In genomic region chr12:62732861-62733427, GRCh38 we compare ENCODE assay signal across 1 cellular context.
TF ChIP-seq lines count a peak whose summit lies in the region.

No MANE protein-coding gene starts in this region.

TF ChIP-seq in K562, 482 proteins besides CTCF, POLR2A, EP300 and RAD21 (continued from another document):
- TF ChIP-seq, protein P1, sequence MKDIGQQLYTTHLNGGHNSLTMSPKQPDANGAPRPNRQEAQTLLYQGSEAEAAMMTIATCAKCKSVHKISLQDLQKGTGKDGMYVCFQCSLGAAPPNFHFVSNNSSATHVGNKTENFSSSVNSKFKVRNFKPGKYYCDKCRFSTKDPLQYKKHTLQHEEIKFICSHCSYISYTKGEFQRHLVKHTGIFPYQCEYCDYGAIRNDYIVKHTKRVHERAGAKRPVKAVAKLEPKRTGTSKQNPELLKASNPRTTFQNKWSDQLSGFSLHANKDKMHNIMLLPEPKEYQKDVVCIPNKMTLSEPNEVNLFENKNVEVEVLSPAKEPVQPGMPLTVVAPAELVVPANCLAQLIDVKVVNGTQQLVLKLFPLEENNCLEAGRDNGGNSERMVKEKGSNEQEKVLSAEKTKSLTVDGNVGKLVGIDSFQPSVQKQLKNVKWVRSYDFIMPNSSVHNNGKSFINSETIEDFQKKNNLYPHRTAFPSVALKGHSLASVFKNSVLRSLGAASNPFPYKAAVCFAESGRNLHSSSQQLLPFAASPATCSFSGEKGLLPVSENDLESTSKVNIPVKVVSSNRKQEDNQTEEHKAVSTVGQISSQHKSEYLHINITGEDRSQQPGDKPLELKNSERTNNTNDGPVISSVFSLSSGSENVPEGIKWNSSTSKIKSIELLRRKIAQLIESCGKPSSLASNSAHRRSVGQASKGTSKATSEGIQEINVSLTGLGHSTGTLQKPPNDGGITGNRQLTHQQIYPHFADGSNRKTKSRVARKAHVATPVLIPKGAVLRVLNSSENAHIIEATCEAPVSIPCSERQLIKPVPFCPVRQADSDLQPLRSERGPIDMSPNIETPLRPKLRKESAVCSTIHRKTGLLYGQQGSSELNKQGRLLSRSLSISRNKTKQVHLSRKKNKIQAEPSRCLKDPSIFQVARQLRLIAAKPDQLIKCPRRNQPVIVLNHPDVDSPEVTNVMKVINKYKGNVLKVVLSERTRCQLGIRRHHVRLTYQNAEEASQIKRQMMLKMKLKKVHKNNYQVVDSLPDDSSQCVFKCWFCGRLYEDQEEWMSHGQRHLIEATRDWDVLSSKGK (CRISPR knock-in tag; IDR thresholded peaks at IDR 0.05): no peak
- TF ChIP-seq, protein P2, sequence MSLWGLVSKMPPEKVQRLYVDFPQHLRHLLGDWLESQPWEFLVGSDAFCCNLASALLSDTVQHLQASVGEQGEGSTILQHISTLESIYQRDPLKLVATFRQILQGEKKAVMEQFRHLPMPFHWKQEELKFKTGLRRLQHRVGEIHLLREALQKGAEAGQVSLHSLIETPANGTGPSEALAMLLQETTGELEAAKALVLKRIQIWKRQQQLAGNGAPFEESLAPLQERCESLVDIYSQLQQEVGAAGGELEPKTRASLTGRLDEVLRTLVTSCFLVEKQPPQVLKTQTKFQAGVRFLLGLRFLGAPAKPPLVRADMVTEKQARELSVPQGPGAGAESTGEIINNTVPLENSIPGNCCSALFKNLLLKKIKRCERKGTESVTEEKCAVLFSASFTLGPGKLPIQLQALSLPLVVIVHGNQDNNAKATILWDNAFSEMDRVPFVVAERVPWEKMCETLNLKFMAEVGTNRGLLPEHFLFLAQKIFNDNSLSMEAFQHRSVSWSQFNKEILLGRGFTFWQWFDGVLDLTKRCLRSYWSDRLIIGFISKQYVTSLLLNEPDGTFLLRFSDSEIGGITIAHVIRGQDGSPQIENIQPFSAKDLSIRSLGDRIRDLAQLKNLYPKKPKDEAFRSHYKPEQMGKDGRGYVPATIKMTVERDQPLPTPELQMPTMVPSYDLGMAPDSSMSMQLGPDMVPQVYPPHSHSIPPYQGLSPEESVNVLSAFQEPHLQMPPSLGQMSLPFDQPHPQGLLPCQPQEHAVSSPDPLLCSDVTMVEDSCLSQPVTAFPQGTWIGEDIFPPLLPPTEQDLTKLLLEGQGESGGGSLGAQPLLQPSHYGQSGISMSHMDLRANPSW (CRISPR knock-in tag; IDR thresholded peaks at IDR 0.05): no peak
- TF ChIP-seq ZFP91 (CRISPR knock-in tag; IDR thresholded peaks at IDR 0.05): no peak
- TF ChIP-seq ZNF121 (CRISPR knock-in tag; conservative IDR thresholded peaks at IDR 0.05): peak; percentile 22; the same call in 1 of the 2 replicates
- TF ChIP-seq FOSL1 (tag; conservative IDR thresholded peaks at IDR 0.05): peak; percentile 74
- TF ChIP-seq FOXO4 (CRISPR knock-in tag; IDR thresholded peaks at IDR 0.05): no peak
- TF ChIP-seq ZFP36 (IDR thresholded peaks at IDR 0.05; ENCODE audit: low read depth, low read length, partially characterized antibody): no peak
- TF ChIP-seq ZNF655 (CRISPR knock-in tag; IDR thresholded peaks at IDR 0.05): no peak
- no peak for TF ChIP-seq ZNF212 (CRISPR knock-in tag; IDR thresholded peaks at IDR 0.05)
- no peak for TF ChIP-seq ZNF324 (CRISPR knock-in tag; IDR thresholded peaks at IDR 0.05)
- TF ChIP-seq ILK (tag; IDR thresholded peaks at IDR 0.05; ENCODE audit: borderline replicate concordance, low read depth): no peak
- no peak for TF ChIP-seq STAT5A (IDR thresholded peaks at IDR 0.05; ENCODE audit: borderline replicate concordance, low read length)
- no peak for TF ChIP-seq ZNF354B (CRISPR knock-in tag; IDR thresholded peaks at IDR 0.05)
- TF ChIP-seq FOS (IDR thresholded peaks at IDR 0.05; ENCODE audit: extremely low read depth, insufficient read length): no peak
- no peak for TF ChIP-seq SREBF2 (CRISPR knock-in tag; IDR thresholded peaks at IDR 0.05)
- TF ChIP-seq POLR3G (IDR thresholded peaks at IDR 0.05; ENCODE audit: extremely low read depth, insufficient read length, insufficient replicate concordance): no peak
- no peak for TF ChIP-seq RHOXF2B (CRISPR knock-in tag; conservative IDR thresholded peaks at IDR 0.05)
- TF ChIP-seq, protein P3, sequence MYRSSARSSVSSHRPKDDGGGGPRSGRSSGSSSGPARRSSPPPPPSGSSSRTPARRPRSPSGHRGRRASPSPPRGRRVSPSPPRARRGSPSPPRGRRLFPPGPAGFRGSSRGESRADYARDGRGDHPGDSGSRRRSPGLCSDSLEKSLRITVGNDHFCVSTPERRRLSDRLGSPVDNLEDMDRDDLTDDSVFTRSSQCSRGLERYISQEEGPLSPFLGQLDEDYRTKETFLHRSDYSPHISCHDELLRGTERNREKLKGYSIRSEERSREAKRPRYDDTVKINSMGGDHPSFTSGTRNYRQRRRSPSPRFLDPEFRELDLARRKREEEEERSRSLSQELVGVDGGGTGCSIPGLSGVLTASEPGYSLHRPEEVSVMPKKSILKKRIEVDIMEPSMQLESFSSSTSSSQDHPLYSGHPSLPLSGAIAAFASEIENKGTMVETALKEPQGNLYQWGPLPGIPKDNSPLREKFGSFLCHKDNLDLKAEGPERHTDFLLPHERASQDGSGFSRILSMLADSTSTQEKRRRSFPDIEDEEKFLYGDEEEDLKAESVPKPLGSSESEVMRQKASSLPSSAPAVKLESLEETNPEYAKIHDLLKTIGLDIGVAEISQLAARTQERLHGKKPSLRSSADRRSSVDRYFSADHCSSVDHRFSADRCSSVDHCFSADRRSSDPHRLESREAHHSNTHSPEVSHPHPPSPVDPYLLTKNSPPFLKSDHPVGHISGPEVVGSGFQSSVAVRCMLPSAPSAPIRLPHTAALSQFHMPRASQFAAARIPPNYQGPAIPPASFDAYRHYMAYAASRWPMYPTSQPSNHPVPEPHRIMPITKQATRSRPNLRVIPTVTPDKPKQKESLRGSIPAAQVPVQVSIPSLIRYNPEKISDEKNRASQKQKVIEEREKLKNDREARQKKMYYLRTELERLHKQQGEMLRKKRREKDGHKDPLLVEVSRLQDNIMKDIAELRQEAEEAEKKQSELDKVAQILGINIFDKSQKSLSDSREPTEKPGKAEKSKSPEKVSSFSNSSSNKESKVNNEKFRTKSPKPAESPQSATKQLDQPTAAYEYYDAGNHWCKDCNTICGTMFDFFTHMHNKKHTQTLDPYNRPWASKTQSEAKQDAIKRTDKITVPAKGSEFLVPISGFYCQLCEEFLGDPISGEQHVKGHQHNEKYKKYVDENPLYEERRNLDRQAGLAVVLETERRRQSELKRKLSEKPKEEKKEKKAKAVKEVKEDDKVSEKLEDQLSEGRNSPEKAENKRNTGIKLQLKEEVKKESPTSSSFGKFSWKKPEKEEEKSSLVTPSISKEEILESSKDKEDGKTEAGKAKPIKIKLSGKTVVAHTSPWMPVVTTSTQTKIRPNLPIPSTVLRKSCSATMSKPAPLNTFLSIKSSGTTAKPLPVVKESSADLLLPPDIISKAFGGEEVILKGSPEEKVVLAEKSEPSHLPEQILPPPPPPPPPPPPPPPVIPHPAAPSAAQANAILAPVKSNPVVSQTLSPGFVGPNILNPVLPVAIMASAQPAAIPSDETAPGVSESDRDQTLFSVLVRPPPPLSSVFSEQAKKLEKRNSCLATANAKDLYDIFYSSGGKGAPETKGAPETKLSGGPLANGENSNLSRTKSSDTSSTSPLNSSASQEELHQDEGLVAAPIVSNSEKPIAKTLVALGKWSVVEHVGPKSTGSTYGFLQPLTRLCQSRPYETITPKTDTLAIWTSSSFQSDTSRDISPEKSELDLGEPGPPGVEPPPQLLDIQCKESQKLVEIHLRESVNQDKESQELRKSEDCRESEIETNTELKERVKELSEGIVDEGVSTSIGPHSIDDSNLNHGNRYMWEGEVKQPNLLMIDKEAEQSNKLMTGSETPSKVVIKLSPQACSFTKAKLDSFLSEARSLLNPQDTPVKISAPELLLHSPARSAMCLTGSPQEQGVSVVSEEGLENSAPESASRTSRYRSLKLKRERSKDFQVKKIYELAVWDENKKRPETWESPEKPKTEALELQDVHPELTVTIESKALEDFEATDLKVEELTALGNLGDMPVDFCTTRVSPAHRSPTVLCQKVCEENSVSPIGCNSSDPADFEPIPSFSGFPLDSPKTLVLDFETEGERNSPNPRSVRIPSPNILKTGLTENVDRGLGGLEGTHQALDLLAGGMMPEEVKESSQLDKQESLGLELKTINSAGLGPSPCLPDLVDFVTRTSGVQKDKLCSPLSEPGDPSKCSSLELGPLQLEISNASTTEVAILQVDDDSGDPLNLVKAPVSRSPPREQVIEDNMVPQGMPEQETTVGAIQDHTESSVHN (IDR thresholded peaks at IDR 0.05; ENCODE audit: borderline replicate concordance in 1 of 2, low read depth in 1 of 2): no peak
- no peak for TF ChIP-seq TSC22D4 (tag; IDR thresholded peaks at IDR 0.05)
- TF ChIP-seq HMGXB4 (CRISPR knock-in tag; IDR thresholded peaks at IDR 0.05): no peak
- TF ChIP-seq, protein P4, sequence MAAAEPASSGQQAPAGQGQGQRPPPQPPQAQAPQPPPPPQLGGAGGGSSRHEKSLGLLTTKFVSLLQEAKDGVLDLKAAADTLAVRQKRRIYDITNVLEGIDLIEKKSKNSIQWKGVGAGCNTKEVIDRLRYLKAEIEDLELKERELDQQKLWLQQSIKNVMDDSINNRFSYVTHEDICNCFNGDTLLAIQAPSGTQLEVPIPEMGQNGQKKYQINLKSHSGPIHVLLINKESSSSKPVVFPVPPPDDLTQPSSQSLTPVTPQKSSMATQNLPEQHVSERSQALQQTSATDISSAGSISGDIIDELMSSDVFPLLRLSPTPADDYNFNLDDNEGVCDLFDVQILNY (CRISPR knock-in tag; IDR thresholded peaks at IDR 0.05): no peak
- no peak for TF ChIP-seq SNRNP70 (optimal IDR thresholded peaks at IDR 0.05; ENCODE audit: low read depth, low read length)
- peak; percentile 67 for TF ChIP-seq JUND (IDR thresholded peaks at IDR 0.05; ENCODE audit: borderline replicate concordance, low read depth, low read length)
- peak; percentile 62; the same call in 1 of the 3 replicates for TF ChIP-seq JUND (tag; IDR thresholded peaks at IDR 0.05; ENCODE audit: borderline replicate concordance, low read depth, low read length)
- TF ChIP-seq CREB3L1 (IDR thresholded peaks at IDR 0.05; ENCODE audit: borderline replicate concordance, low read depth): no peak
